ENCODE assay signal across 8 cellular contexts in genomic region chr6:106512958-106513480, GRCh38.
DNase-seq lines count a peak whose midpoint lies in the region; ATAC-seq and TF ChIP-seq lines count a peak whose summit lies in the region.

No MANE protein-coding gene starts in this region.

- peak overlapping the region; percentile 92 for H3K4me3 Mint-ChIP-seq in activated naive CD4-positive, alpha-beta T cell treated with anti-CD3 and anti-CD28 coated beads, Interleukin-2, amount 50 U/mL, for 24 hours
- peak overlapping the region; percentile 87 for H3K4me3 Mint-ChIP-seq in activated T-helper 2 cell treated with anti-CD3 and anti-CD28 coated beads, Interferon-gamma antibody, Interleukin-2, Interleukin-4, amounts not matched to agents 10 μg/mL and 5 μg/mL and 100 μg/mL, durations not matched to agents 14 hours and 24 hours and 36 hours (ENCODE audit: low read depth)
- H3K4me3 Mint-ChIP-seq in type B pancreatic cell, result peak overlapping the region; percentile 80

- no peaks in the 10 kb centered on the region for H3K36me3 ChIP-seq in left lung

- intact Hi-C loops in activated T-helper 2 cell treated with anti-CD3 and anti-CD28 coated beads, Interferon-gamma antibody, Interleukin-2, Interleukin-4, amounts not matched to agents 10 μg/mL and 5 μg/mL and 100 μg/mL, durations not matched to agents 14 hours and 24 hours and 36 hours (cut with micrococcal nuclease), result loop anchor here (1.0 to 10.0 kb wide), 7 partner anchors 8 to 602 kb away; partner anchors contain the start of genes BEND3, QRSL1 and RTN4IP1
- intact Hi-C loops in left lung (cut with DNase I), result no loop called here

- H3K27me3 ChIP-seq in left lung, result peaks cover 3 to 32% of the 10 kb centered on the region in 2 donors

- TF ChIP-seq CTCF in left lung (IDR thresholded peaks at IDR 0.05), result no peak
- no peak for TF ChIP-seq CTCF in type B pancreatic cell (conservative IDR thresholded peaks at IDR 0.05)

- DNase-seq in activated naive CD4-positive, alpha-beta T cell (lab: John Stamatoyannopoulos, UW), result no peak
- DNase-seq in activated T-helper 2 cell treated with anti-CD3 and anti-CD28 coated beads, Interferon-gamma antibody, Interleukin-2, Interleukin-4, amounts not matched to agents 10 μg/mL and 5 μg/mL and 100 μg/mL, durations not matched to agents 14 hours and 24 hours and 36 hours (ENCODE audit: low spot score), result no peak
- DNase-seq in left lung (peak in 1 of 2 donors; percentile 55), type B pancreatic cell (ENCODE audit: extremely low spot score, unreplicated experiment) (no peak), OCI-M2 (lab: John Stamatoyannopoulos, UW; ENCODE audit: unreplicated experiment) (no peak), EL (no peak)

- H3K36me3 Mint-ChIP-seq in activated naive CD4-positive, alpha-beta T cell treated with anti-CD3 and anti-CD28 coated beads, Interleukin-2, amount 50 U/mL, for 24 hours, result no peaks in the 10 kb centered on the region
- H3K36me3 Mint-ChIP-seq in activated T-helper 2 cell treated with anti-CD3 and anti-CD28 coated beads, Interferon-gamma antibody, Interleukin-2, Interleukin-4, amounts not matched to agents 10 μg/mL and 5 μg/mL and 100 μg/mL, durations not matched to agents 14 hours and 24 hours and 36 hours (ENCODE audit: low read depth), result peaks cover 14% of the 10 kb centered on the region
- no peaks in the 10 kb centered on the region for H3K36me3 Mint-ChIP-seq in type B pancreatic cell

- peak overlapping the region; percentile 66 to 79 for H3K4me3 ChIP-seq in left lung

- peaks cover 1% of the 10 kb centered on the region for H3K27me3 Mint-ChIP-seq in activated naive CD4-positive, alpha-beta T cell treated with anti-CD3 and anti-CD28 coated beads, Interleukin-2, amount 50 U/mL, for 24 hours
- H3K27me3 Mint-ChIP-seq in activated T-helper 2 cell treated with anti-CD3 and anti-CD28 coated beads, Interferon-gamma antibody, Interleukin-2, Interleukin-4, amounts not matched to agents 10 μg/mL and 5 μg/mL and 100 μg/mL, durations not matched to agents 14 hours and 24 hours and 36 hours (ENCODE audit: low read depth), result peaks cover 12% of the 10 kb centered on the region
- peaks cover 70% of the 10 kb centered on the region for H3K27me3 Mint-ChIP-seq in type B pancreatic cell

- H3K9me3 ChIP-seq in left lung, result no peaks in the 10 kb centered on the region

- ATAC-seq in left lung, result no peak
- ATAC-seq in HG03460 (IDR thresholded peaks at IDR 0.05; ENCODE audit: unreplicated experiment), result no peak

- peaks cover 63% of the 10 kb centered on the region for H3K4me1 Mint-ChIP-seq in activated naive CD4-positive, alpha-beta T cell treated with anti-CD3 and anti-CD28 coated beads, Interleukin-2, amount 50 U/mL, for 24 hours
- H3K4me1 Mint-ChIP-seq in activated T-helper 2 cell treated with anti-CD3 and anti-CD28 coated beads, Interferon-gamma antibody, Interleukin-2, Interleukin-4, amounts not matched to agents 10 μg/mL and 5 μg/mL and 100 μg/mL, durations not matched to agents 14 hours and 24 hours and 36 hours (ENCODE audit: low read depth), result peaks cover 64% of the 10 kb centered on the region
- H3K4me1 Mint-ChIP-seq in type B pancreatic cell (ENCODE audit: unreplicated experiment), result peaks cover 17% of the 10 kb centered on the region

- no peaks in the 10 kb centered on the region for H3K9me3 Mint-ChIP-seq in activated naive CD4-positive, alpha-beta T cell treated with anti-CD3 and anti-CD28 coated beads, Interleukin-2, amount 50 U/mL, for 24 hours
- H3K9me3 Mint-ChIP-seq in activated T-helper 2 cell treated with anti-CD3 and anti-CD28 coated beads, Interferon-gamma antibody, Interleukin-2, Interleukin-4, amounts not matched to agents 10 μg/mL and 5 μg/mL and 100 μg/mL, durations not matched to agents 14 hours and 24 hours and 36 hours, result no peaks in the 10 kb centered on the region
- no peaks in the 10 kb centered on the region for H3K9me3 Mint-ChIP-seq in type B pancreatic cell

- H3K27ac ChIP-seq in left lung, result peak overlapping the region; percentile 94 to 98

- H3K27ac Mint-ChIP-seq in activated naive CD4-positive, alpha-beta T cell treated with anti-CD3 and anti-CD28 coated beads, Interleukin-2, amount 50 U/mL, for 24 hours, result peak overlapping the region; percentile 95
- H3K27ac Mint-ChIP-seq in activated T-helper 2 cell treated with anti-CD3 and anti-CD28 coated beads, Interferon-gamma antibody, Interleukin-2, Interleukin-4, amounts not matched to agents 10 μg/mL and 5 μg/mL and 100 μg/mL, durations not matched to agents 14 hours and 24 hours and 36 hours, result peak overlapping the region; percentile 88
- peak overlapping the region; percentile 27 for H3K27ac Mint-ChIP-seq in type B pancreatic cell

- H3K4me1 ChIP-seq in left lung, result peaks cover 14 to 73% of the 10 kb centered on the region in 2 donors

Comparison
In these comparisons a context has a peak if more than half of its experiments do, and no peak if none do; other contexts are left out.
1. H3K27ac Mint-ChIP-seq: peak in every context shown above with its lines; median percentile 95 in activated naive CD4-positive, alpha-beta T cell treated with anti-CD3 and anti-CD28 coated beads, Interleukin-2, amount 50 U/mL, for 24 hours; 88 in activated T-helper 2 cell treated with anti-CD3 and anti-CD28 coated beads, Interferon-gamma antibody, Interleukin-2, Interleukin-4, amounts not matched to agents 10 μg/mL and 5 μg/mL and 100 μg/mL, durations not matched to agents 14 hours and 24 hours and 36 hours; 27 in type B pancreatic cell.